Comparison of ENCODE assay signal across 2 cellular contexts in the genomic region with DNA sequence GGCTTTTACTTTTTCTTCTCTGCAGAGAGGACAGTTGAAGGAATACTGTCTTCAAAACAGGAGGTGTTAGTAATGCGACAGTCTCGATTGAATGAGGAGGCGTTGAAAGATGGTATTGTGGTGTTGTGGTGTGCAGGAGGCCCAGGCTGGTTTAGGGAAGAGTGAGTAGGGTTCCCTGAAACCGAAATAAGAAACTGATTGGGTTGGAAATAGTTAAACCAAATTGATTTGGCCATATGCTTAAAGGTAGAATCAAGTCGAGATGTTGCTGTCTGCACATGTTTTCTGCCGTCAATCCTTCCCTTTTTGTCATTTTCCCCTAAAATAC.
TF ChIP-seq lines count a peak whose summit lies in the region.

No MANE protein-coding gene starts in this region.

TF ChIP-seq in SK-N-SH, 30 proteins besides CTCF, POLR2A, EP300 and RAD21 (continued from another document):
- TF ChIP-seq, protein P1, sequence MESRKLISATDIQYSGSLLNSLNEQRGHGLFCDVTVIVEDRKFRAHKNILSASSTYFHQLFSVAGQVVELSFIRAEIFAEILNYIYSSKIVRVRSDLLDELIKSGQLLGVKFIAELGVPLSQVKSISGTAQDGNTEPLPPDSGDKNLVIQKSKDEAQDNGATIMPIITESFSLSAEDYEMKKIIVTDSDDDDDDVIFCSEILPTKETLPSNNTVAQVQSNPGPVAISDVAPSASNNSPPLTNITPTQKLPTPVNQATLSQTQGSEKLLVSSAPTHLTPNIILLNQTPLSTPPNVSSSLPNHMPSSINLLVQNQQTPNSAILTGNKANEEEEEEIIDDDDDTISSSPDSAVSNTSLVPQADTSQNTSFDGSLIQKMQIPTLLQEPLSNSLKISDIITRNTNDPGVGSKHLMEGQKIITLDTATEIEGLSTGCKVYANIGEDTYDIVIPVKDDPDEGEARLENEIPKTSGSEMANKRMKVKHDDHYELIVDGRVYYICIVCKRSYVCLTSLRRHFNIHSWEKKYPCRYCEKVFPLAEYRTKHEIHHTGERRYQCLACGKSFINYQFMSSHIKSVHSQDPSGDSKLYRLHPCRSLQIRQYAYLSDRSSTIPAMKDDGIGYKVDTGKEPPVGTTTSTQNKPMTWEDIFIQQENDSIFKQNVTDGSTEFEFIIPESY (IDR thresholded peaks at IDR 0.05; ENCODE audit: borderline replicate concordance, low read depth), result no peak
TF ChIP-seq in SK-N-SH: peak in this region for 0.

TF ChIP-seq in SK-N-SH treated with all-trans-retinoic acid at 6 μM for 48 hours, 23 proteins besides CTCF, POLR2A, EP300 and RAD21 (continued from another document):
- TF ChIP-seq, protein P2, sequence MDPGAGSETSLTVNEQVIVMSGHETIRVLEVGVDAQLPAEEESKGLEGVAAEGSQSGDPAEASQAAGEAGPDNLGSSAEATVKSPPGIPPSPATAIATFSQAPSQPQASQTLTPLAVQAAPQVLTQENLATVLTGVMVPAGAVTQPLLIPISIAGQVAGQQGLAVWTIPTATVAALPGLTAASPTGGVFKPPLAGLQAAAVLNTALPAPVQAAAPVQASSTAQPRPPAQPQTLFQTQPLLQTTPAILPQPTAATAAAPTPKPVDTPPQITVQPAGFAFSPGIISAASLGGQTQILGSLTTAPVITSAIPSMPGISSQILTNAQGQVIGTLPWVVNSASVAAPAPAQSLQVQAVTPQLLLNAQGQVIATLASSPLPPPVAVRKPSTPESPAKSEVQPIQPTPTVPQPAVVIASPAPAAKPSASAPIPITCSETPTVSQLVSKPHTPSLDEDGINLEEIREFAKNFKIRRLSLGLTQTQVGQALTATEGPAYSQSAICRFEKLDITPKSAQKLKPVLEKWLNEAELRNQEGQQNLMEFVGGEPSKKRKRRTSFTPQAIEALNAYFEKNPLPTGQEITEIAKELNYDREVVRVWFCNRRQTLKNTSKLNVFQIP (CRISPR knock-in tag; IDR thresholded peaks at IDR 0.05; ENCODE audit: borderline replicate concordance, low read depth), result no peak
- TF ChIP-seq OSR1 (CRISPR knock-in tag; IDR thresholded peaks at IDR 0.05) (no peak), ARNTL (CRISPR knock-in tag; IDR thresholded peaks at IDR 0.05; ENCODE audit: borderline replicate concordance, low read depth) (no peak), ZNF70 (CRISPR knock-in tag; IDR thresholded peaks at IDR 0.05) (no peak), ZFP3 (CRISPR knock-in tag; IDR thresholded peaks at IDR 0.05) (no peak), RARB (CRISPR knock-in tag; IDR thresholded peaks at IDR 0.05) (no peak), PPARA (CRISPR knock-in tag; IDR thresholded peaks at IDR 0.05; ENCODE audit: borderline replicate concordance) (no peak)
- TF ChIP-seq, protein P3, sequence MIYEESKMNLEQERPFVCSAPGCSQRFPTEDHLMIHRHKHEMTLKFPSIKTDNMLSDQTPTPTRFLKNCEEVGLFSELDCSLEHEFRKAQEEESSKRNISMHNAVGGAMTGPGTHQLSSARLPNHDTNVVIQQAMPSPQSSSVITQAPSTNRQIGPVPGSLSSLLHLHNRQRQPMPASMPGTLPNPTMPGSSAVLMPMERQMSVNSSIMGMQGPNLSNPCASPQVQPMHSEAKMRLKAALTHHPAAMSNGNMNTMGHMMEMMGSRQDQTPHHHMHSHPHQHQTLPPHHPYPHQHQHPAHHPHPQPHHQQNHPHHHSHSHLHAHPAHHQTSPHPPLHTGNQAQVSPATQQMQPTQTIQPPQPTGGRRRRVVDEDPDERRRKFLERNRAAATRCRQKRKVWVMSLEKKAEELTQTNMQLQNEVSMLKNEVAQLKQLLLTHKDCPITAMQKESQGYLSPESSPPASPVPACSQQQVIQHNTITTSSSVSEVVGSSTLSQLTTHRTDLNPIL (CRISPR knock-in tag; IDR thresholded peaks at IDR 0.05; ENCODE audit: low read depth), result no peak
